ENCODE assay signal across 10 cellular contexts in the genomic region with DNA sequence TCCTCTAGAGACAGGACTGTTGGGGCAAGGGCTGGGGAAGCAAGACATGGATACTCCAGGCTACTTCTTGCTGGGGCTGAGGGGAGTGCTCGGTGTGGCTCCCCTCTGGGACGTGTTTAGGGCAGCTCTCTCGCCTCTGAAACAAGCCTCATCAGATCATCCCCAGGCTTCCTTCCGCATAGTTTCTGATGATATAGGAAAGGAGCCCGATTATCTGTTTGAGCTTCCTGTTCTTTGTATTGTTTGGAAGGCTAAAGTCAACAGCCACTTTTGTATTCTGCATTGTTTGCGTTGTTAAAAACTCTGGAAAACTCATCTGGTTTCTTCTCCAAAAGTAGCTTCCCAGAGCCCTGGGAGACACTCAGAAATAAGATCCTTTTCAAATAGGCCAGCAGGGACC. TPM values are rescaled to one million over a fixed set of nuclear protein-coding genes. Genes with fewer than 3 reads are reported as not detected.
A peak's percentile ranks its signal among the peaks of the same experiment; 100 is the strongest.
DNase-seq lines count a peak whose midpoint lies in the region; ATAC-seq and TF ChIP-seq lines count a peak whose summit lies in the region.
"Had no signal": no experiment of that assay in that cellular context is flagged by ENCODE, and none has a peak within 500 bp of the region (broad histone marks: within the 10 kb centered on the region; RNA-seq: fewer than 3 reads in every experiment).

No MANE protein-coding gene starts in this region.

- H3K9ac ChIP-seq in subcutaneous abdominal adipose tissue (ENCODE audit: low read length in 5 of 5), result peak overlapping the region in 2 of 5 donors; percentile 16 to 35

- ATAC-seq in HG02840 (IDR thresholded peaks at IDR 0.05; ENCODE audit: low FRiP score, unreplicated experiment) (no peak), GM19328 (IDR thresholded peaks at IDR 0.05; ENCODE audit: unreplicated experiment) (no peak)

- peak overlapping the region; percentile 80 for H3K27ac ChIP-seq in VCaP
- H3K27ac ChIP-seq in hepatocyte, result peak overlapping the region; percentile 56
- H3K27ac ChIP-seq in subcutaneous abdominal adipose tissue (ENCODE audit: low read depth, low read length), result peak overlapping the region; percentile 69

- H3K27ac Mint-ChIP-seq in activated T-cell treated with anti-CD3 and anti-CD28 coated beads, Interleukin-2, amount 50 U/mL, for 24 hours, result peak overlapping the region; percentile 99

- H3K27me3 ChIP-seq in hepatocyte, result no peaks in the 10 kb centered on the region
- H3K27me3 ChIP-seq in subcutaneous abdominal adipose tissue (ENCODE audit: control insufficient read depth in 5 of 5, insufficient read depth in 4 of 5, low read length in 5 of 5), result no peaks in the 10 kb centered on the region

- H3K9me3 Mint-ChIP-seq in activated T-cell treated with anti-CD3 and anti-CD28 coated beads, Interleukin-2, amount 50 U/mL, for 24 hours, result peaks cover 6% of the 10 kb centered on the region

- peaks cover 100% of the 10 kb centered on the region for H3K36me3 Mint-ChIP-seq in activated T-cell treated with anti-CD3 and anti-CD28 coated beads, Interleukin-2, amount 50 U/mL, for 24 hours (ENCODE audit: low read depth)

- no peaks in the 10 kb centered on the region for H4K20me1 ChIP-seq in hepatocyte (ENCODE audit: insufficient read depth, poor library complexity, severe bottlenecking)

- no peaks in the 10 kb centered on the region for H3K9me3 ChIP-seq in hepatocyte (ENCODE audit: low read depth)
- no peaks in the 10 kb centered on the region for H3K9me3 ChIP-seq in subcutaneous abdominal adipose tissue (ENCODE audit: control insufficient read depth in 5 of 5, low read length in 5 of 5)

- no peak overlapping the region for H3K4me3 Mint-ChIP-seq in activated T-cell treated with anti-CD3 and anti-CD28 coated beads, Interleukin-2, amount 50 U/mL, for 24 hours

- H3K27me3 Mint-ChIP-seq in activated T-cell treated with anti-CD3 and anti-CD28 coated beads, Interleukin-2, amount 50 U/mL, for 24 hours, result no peaks in the 10 kb centered on the region

- no peak overlapping the region for H3K4me3 ChIP-seq in hepatocyte
- peak overlapping the region in 2 of 5 donors; percentile 16 to 22 for H3K4me3 ChIP-seq in subcutaneous abdominal adipose tissue (ENCODE audit: low read depth in 1 of 5, low read length in 5 of 5)

- TF ChIP-seq CTCF in VCaP (conservative IDR thresholded peaks at IDR 0.05), result no peak
- no peak for TF ChIP-seq CTCF in hepatocyte (IDR thresholded peaks at IDR 0.05; ENCODE audit: poor library complexity)

- 74% methylated on average over 6 of the region's 6 CpGs for WGBS in hepatocyte (ENCODE audit: low lambda C conversion rate, missing lambda C conversion rate)

- H3K36me3 ChIP-seq in hepatocyte (replicated peaks; ENCODE audit: insufficient read depth, low read depth) (no peaks in the 10 kb centered on the region), subcutaneous abdominal adipose tissue (ENCODE audit: control insufficient read depth in 5 of 5, insufficient read depth in 5 of 5, low read length in 5 of 5) (no peaks in the 10 kb centered on the region)

- H3K79me2 ChIP-seq in hepatocyte, result no peaks in the 10 kb centered on the region

- H2AFZ ChIP-seq in hepatocyte, result no peak overlapping the region

- H3K4me2 ChIP-seq in hepatocyte, result no peak overlapping the region

- H3K4me1 Mint-ChIP-seq in activated T-cell treated with anti-CD3 and anti-CD28 coated beads, Interleukin-2, amount 50 U/mL, for 24 hours (ENCODE audit: low read depth), result peaks cover 99% of the 10 kb centered on the region

- H3K9me2 ChIP-seq in hepatocyte (replicated peaks; ENCODE audit: insufficient read depth), result no peaks in the 10 kb centered on the region

- H3K4me1 ChIP-seq in hepatocyte (ENCODE audit: insufficient read depth) (peaks cover 18% of the 10 kb centered on the region), subcutaneous abdominal adipose tissue (ENCODE audit: control insufficient read depth in 5 of 5, insufficient read depth in 5 of 5, low read length in 5 of 5) (peaks cover 14 to 57% (median 37%) of the 10 kb centered on the region in 5 donors)

- no peak for DNase-seq in activated T-cell treated with anti-CD3 and anti-CD28 coated beads, Interleukin-2, amount 50 U/mL, for 24 hours
- no peak for DNase-seq in activated T-cell treated with anti-CD3 and anti-CD28 coated beads, Interleukin-2, amount 50 U/mL, for 1 hour
- no peak for DNase-seq in hepatocyte (ENCODE audit: low spot score)
- no peak for DNase-seq in D341Med (ENCODE audit: low spot score)
- DNase-seq: islet precursor cell, NCI-H774 had no signal

RNA-seq across cellular contexts. Expression of gene CD44, which starts 18.8 kb away (rescaled TPM):
- total RNA-seq in hepatocyte, result 17.5 and 23.4 TPM in 2 replicates
- 13.7 and 29.5 TPM in 2 replicates for polyA plus RNA-seq in hepatocyte
